ENCODE assay signal across 2 cellular contexts in the genomic region with DNA sequence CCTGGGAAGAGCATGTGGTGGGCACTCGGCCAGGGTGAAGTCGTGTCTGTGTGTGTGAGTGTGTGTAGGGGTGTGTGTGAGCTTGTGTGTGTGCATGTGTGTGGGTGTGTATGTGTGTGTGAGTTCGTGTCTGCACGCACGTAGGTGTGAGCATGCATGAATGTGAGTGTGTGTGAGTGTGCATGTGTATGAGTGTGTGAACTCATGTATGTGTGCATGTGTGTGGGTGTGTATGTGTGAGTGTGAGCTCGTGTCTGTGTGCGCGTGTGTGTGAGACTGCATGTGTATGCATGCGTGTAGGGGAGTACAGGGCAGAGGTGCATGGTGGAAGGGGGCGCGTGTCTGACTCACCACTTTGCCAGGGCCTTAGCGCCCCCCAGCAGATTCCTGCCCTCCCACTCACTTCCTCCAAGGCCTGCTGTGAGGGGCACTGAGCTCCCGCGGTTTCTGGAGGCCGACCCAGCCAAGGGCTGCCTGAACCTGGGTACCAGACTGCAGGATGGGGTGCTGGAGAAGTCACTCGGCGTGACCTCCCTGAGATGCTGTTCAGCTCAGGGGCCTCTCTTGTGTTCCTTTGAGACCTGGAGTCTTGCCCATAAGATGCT.
TF ChIP-seq lines count a peak whose summit lies in the region.

No MANE protein-coding gene starts in this region.

TF ChIP-seq in HCT116, 20 proteins besides CTCF, POLR2A, EP300 and RAD21 (continued from another document):
- TF ChIP-seq ZFX (IDR thresholded peaks at IDR 0.05), result no peak
- TF ChIP-seq, protein P1, sequence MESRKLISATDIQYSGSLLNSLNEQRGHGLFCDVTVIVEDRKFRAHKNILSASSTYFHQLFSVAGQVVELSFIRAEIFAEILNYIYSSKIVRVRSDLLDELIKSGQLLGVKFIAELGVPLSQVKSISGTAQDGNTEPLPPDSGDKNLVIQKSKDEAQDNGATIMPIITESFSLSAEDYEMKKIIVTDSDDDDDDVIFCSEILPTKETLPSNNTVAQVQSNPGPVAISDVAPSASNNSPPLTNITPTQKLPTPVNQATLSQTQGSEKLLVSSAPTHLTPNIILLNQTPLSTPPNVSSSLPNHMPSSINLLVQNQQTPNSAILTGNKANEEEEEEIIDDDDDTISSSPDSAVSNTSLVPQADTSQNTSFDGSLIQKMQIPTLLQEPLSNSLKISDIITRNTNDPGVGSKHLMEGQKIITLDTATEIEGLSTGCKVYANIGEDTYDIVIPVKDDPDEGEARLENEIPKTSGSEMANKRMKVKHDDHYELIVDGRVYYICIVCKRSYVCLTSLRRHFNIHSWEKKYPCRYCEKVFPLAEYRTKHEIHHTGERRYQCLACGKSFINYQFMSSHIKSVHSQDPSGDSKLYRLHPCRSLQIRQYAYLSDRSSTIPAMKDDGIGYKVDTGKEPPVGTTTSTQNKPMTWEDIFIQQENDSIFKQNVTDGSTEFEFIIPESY (IDR thresholded peaks at IDR 0.05; ENCODE audit: extremely low read depth, insufficient replicate concordance, low read length), result no peak
- TF ChIP-seq SP1 (IDR thresholded peaks at IDR 0.05; ENCODE audit: low read depth), result no peak
- TF ChIP-seq SRF (IDR thresholded peaks at IDR 0.05; ENCODE audit: low read depth), result no peak

TF ChIP-seq in SK-N-SH, 30 proteins besides CTCF, POLR2A, EP300 and RAD21:
- TF ChIP-seq, protein P2, sequence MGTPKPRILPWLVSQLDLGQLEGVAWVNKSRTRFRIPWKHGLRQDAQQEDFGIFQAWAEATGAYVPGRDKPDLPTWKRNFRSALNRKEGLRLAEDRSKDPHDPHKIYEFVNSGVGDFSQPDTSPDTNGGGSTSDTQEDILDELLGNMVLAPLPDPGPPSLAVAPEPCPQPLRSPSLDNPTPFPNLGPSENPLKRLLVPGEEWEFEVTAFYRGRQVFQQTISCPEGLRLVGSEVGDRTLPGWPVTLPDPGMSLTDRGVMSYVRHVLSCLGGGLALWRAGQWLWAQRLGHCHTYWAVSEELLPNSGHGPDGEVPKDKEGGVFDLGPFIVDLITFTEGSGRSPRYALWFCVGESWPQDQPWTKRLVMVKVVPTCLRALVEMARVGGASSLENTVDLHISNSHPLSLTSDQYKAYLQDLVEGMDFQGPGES (IDR thresholded peaks at IDR 0.05; ENCODE audit: low read depth, low read length), result no peak
- no peak for TF ChIP-seq MEF2A (IDR thresholded peaks at IDR 0.05; ENCODE audit: borderline replicate concordance, low read depth)
- TF ChIP-seq RXRA (IDR thresholded peaks at IDR 0.05; ENCODE audit: borderline replicate concordance, low read depth), result no peak
- TF ChIP-seq EZH2phosphoT487 (IDR thresholded peaks at IDR 0.05; ENCODE audit: borderline replicate concordance, low read depth), result no peak
- TF ChIP-seq FOXM1 (IDR thresholded peaks at IDR 0.05; ENCODE audit: low read depth), result no peak
- TF ChIP-seq, protein P3, sequence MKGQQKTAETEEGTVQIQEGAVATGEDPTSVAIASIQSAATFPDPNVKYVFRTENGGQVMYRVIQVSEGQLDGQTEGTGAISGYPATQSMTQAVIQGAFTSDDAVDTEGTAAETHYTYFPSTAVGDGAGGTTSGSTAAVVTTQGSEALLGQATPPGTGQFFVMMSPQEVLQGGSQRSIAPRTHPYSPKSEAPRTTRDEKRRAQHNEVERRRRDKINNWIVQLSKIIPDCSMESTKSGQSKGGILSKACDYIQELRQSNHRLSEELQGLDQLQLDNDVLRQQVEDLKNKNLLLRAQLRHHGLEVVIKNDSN (IDR thresholded peaks at IDR 0.05; ENCODE audit: borderline replicate concordance, low read depth), result no peak
- TF ChIP-seq RCOR1 (IDR thresholded peaks at IDR 0.05; ENCODE audit: low read length), result no peak
- TF ChIP-seq, protein P4, sequence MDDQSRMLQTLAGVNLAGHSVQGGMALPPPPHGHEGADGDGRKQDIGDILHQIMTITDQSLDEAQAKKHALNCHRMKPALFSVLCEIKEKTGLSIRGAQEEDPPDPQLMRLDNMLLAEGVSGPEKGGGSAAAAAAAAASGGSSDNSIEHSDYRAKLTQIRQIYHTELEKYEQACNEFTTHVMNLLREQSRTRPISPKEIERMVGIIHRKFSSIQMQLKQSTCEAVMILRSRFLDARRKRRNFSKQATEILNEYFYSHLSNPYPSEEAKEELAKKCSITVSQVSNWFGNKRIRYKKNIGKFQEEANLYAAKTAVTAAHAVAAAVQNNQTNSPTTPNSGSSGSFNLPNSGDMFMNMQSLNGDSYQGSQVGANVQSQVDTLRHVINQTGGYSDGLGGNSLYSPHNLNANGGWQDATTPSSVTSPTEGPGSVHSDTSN (IDR thresholded peaks at IDR 0.05), result no peak
- TF ChIP-seq, protein P5, sequence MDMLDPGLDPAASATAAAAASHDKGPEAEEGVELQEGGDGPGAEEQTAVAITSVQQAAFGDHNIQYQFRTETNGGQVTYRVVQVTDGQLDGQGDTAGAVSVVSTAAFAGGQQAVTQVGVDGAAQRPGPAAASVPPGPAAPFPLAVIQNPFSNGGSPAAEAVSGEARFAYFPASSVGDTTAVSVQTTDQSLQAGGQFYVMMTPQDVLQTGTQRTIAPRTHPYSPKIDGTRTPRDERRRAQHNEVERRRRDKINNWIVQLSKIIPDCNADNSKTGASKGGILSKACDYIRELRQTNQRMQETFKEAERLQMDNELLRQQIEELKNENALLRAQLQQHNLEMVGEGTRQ (IDR thresholded peaks at IDR 0.05; ENCODE audit: borderline replicate concordance, low read depth, low read length), result no peak
- no peak for TF ChIP-seq JUND (IDR thresholded peaks at IDR 0.05)
- no peak for TF ChIP-seq SMC3 (IDR thresholded peaks at IDR 0.05; ENCODE audit: low read depth, low read length)
- no peak for TF ChIP-seq TEAD4 (IDR thresholded peaks at IDR 0.05; ENCODE audit: borderline replicate concordance, insufficient read depth)
- TF ChIP-seq TCF12 (IDR thresholded peaks at IDR 0.05), result no peak
- no peak for TF ChIP-seq RFX5 (IDR thresholded peaks at IDR 0.05; ENCODE audit: low read length)
- TF ChIP-seq GATA2 (CRISPR knock-in tag; IDR thresholded peaks at IDR 0.05), result no peak
